8 cellular contexts compared by ENCODE assay signal in genomic region chr12:8081921-8082577, GRCh38. TPM values are rescaled to one million over a fixed set of nuclear protein-coding genes. Genes with fewer than 3 reads are reported as not detected.
DNase-seq lines count a peak whose midpoint lies in the region; ATAC-seq and TF ChIP-seq lines count a peak whose summit lies in the region.

Gene NECAP1 (plus strand): TSS chr12:8082274. CDS start chr12:8082289, 15 bp downstream.

- 0% methylated on average over 48 to 49 of the region's 49 CpGs for WGBS in tibial nerve, 2 donors

- H3K36me3 ChIP-seq in adipocyte (ENCODE audit: control insufficient read depth, insufficient read depth, low read length, severe bottlenecking) = no peaks in the 10 kb centered on the region
- no peaks in the 10 kb centered on the region for H3K36me3 ChIP-seq in cardiac muscle cell
- no peaks in the 10 kb centered on the region for H3K36me3 ChIP-seq in parathyroid adenoma (ENCODE audit: control insufficient read depth, insufficient read depth, low read length)
- H3K36me3 ChIP-seq in tibial nerve = peaks cover 0 to 7% (median 0%) of the 10 kb centered on the region in 3 donors

- peak; percentile 73 to 91 for TF ChIP-seq POLR2A in tibial nerve (IDR thresholded peaks at IDR 0.05)

- H3K4me3 ChIP-seq in GM12865 (ENCODE audit: low read depth, low read length) = peak within 1 kb of the TSS; percentile 79
- H3K4me3 ChIP-seq in adipocyte (ENCODE audit: low read length) = peak within 1 kb of the TSS; percentile 98
- peak within 1 kb of the TSS; percentile 97 for H3K4me3 ChIP-seq in cardiac muscle cell
- H3K4me3 ChIP-seq in parathyroid adenoma (ENCODE audit: low read depth, low read length) = peak within 1 kb of the TSS; percentile 93
- H3K4me3 ChIP-seq in tibial nerve = peak within 1 kb of the TSS; percentile 61 to 97 (median 92)

- peak within 1 kb of the TSS; percentile 92 for H3K4me2 ChIP-seq in parathyroid adenoma (ENCODE audit: low read length)

- peak within 1 kb of the TSS; percentile 94 for H2AFZ ChIP-seq in parathyroid adenoma

- H3K9me3 ChIP-seq in adipocyte (ENCODE audit: control insufficient read depth, low read length) (no peaks in the 10 kb centered on the region), cardiac muscle cell (ENCODE audit: low read depth) (no peaks in the 10 kb centered on the region), parathyroid adenoma (ENCODE audit: control insufficient read depth, low read length) (no peaks in the 10 kb centered on the region), tibial nerve (no peaks in the 10 kb centered on the region)

- DNase-seq in GM12865 (ENCODE audit: low read depth) (peak; percentile 97), NCI-H1417 treated with DMSO at 0.1 percent for 48 hours (lab: John Stamatoyannopoulos, UW) (peak; percentile 90), T follicular helper cell (ENCODE audit: low read depth) (peak; percentile 96), adipocyte (ENCODE audit: low read depth) (peak; percentile 99), cardiac muscle cell (ENCODE audit: low read depth in 1 of 2, low spot score in 1 of 2) (peak; percentile 98 to 99), tibial nerve (ENCODE audit: low spot score in 2 of 2) (peak; percentile 92 to 94)

- TF ChIP-seq EP300 in tibial nerve (IDR thresholded peaks at IDR 0.05) = peak; percentile 74 to 97

- peak within 1 kb of the TSS; percentile 91 for H3K27ac ChIP-seq in cardiac muscle cell
- H3K27ac ChIP-seq in parathyroid adenoma = peak within 1 kb of the TSS; percentile 99
- H3K27ac ChIP-seq in tibial nerve = peak within 1 kb of the TSS; percentile 92 to 98 (median 96)

- TF ChIP-seq CTCF in GM12865 (IDR thresholded peaks at IDR 0.05; ENCODE audit: insufficient read depth, low read depth, low read length, missing control alignments) (no peak), cardiac muscle cell (IDR thresholded peaks at IDR 0.05; ENCODE audit: low read depth, low read length) (no peak), parathyroid adenoma (IDR thresholded peaks at IDR 0.05) (no peak), tibial nerve (IDR thresholded peaks at IDR 0.05) (peak in 2 of 5 experiments; percentile 24 to 39)

- H3K4me1 ChIP-seq in adipocyte (ENCODE audit: control insufficient read depth, insufficient read depth, low read length) (peaks cover 12% of the 10 kb centered on the region), cardiac muscle cell (ENCODE audit: low read depth) (peaks cover 8% of the 10 kb centered on the region), parathyroid adenoma (peaks cover 9% of the 10 kb centered on the region), tibial nerve (peaks cover 0 to 53% (median 17%) of the 10 kb centered on the region in 4 donors)

- peaks cover 17% of the 10 kb centered on the region for H3K79me2 ChIP-seq in parathyroid adenoma

- peak; percentile 94 for ATAC-seq in HG02763 (IDR thresholded peaks at IDR 0.05; ENCODE audit: unreplicated experiment)

- H3K27me3 ChIP-seq in adipocyte (replicated peaks; ENCODE audit: control insufficient read depth, insufficient read depth, low read length) (no peaks in the 10 kb centered on the region), cardiac muscle cell (no peaks in the 10 kb centered on the region), parathyroid adenoma (ENCODE audit: control insufficient read depth, insufficient read depth, low read length) (no peaks in the 10 kb centered on the region), tibial nerve (no peaks in the 10 kb centered on the region)

- H3K9ac ChIP-seq in adipocyte (ENCODE audit: low read length) = peak within 1 kb of the TSS; percentile 94
- peak within 1 kb of the TSS; percentile 85 for H3K9ac ChIP-seq in parathyroid adenoma

RNA-seq across cellular contexts. Expression of gene NECAP1, which starts in this region (rescaled TPM):
- 59.9 and 68.9 TPM in 2 replicates for total RNA-seq in cardiac muscle cell
- polyA plus RNA-seq in cardiac muscle cell = 43.9 and 47.7 TPM in 2 replicates
- 10 to 100 TPM; 17.4 to 38.2 (median 32.1) TPM for total RNA-seq in tibial nerve

Comparison
In these comparisons a context has a peak if more than half of its experiments do, and no peak if none do; other contexts are left out.
1. Peak in every context shown above with its lines: DNase-seq, ATAC-seq, H3K4me3 ChIP-seq and H3K27ac ChIP-seq.